2 cellular contexts compared by ENCODE assay signal in genomic region chr15:43085921-43086320, GRCh38.
TF ChIP-seq lines count a peak whose summit lies in the region.

No MANE protein-coding gene starts in this region.

TF ChIP-seq in liver, 16 proteins besides CTCF, POLR2A, EP300 and RAD21:
- peak in 1 of 2 donors; percentile 28 for TF ChIP-seq EGR1 (IDR thresholded peaks at IDR 0.05; ENCODE audit: low read depth in 2 of 2)
- peak; percentile 43 for TF ChIP-seq MAX (IDR thresholded peaks at IDR 0.05)
- TF ChIP-seq TAF1 (conservative IDR thresholded peaks at IDR 0.05), result no peak
- peak; percentile 65 for TF ChIP-seq FOXA1 (IDR thresholded peaks at IDR 0.05)
- TF ChIP-seq GABPA (IDR thresholded peaks at IDR 0.05 in 1 of 2, conservative IDR thresholded peaks at IDR 0.05 in 1 of 2), result no peak
- peak; percentile 62 for TF ChIP-seq ATF3 (IDR thresholded peaks at IDR 0.05)
- peak; percentile 11 for TF ChIP-seq SP1 (IDR thresholded peaks at IDR 0.05)
- peak; percentile 19 to 41 for TF ChIP-seq JUND (IDR thresholded peaks at IDR 0.05)
- peak; percentile 29 for TF ChIP-seq ZBTB33 (IDR thresholded peaks at IDR 0.05)
- TF ChIP-seq YY1 (IDR thresholded peaks at IDR 0.05), result peak; percentile 59
- no peak for TF ChIP-seq NR2F2 (IDR thresholded peaks at IDR 0.05)
- peak; percentile 40 to 55 for TF ChIP-seq HNF4A (conservative IDR thresholded peaks at IDR 0.05)
- peak; percentile 60 for TF ChIP-seq REST (IDR thresholded peaks at IDR 0.05)
- TF ChIP-seq RXRA (IDR thresholded peaks at IDR 0.05), result peak in 1 of 2 donors; percentile 25
- peak; percentile 58 for TF ChIP-seq FOXA2 (IDR thresholded peaks at IDR 0.05)
- TF ChIP-seq HNF4G (IDR thresholded peaks at IDR 0.05), result no peak
TF ChIP-seq in liver: peak in this region for 12.

TF ChIP-seq in HepG2, 621 proteins besides CTCF, POLR2A, EP300 and RAD21:
- TF ChIP-seq ZNF142 (CRISPR knock-in tag; IDR thresholded peaks at IDR 0.05) (no peak), CHCHD3 (CRISPR knock-in tag; IDR thresholded peaks at IDR 0.05) (no peak), ZNF282 (IDR thresholded peaks at IDR 0.05; ENCODE audit: partially characterized antibody) (no peak), ZNF20 (CRISPR knock-in tag; IDR thresholded peaks at IDR 0.05) (no peak), ZBTB25 (CRISPR knock-in tag; IDR thresholded peaks at IDR 0.05) (no peak), SAP130 (CRISPR knock-in tag; IDR thresholded peaks at IDR 0.05; ENCODE audit: low read depth) (no peak), MYC (CRISPR knock-in tag; IDR thresholded peaks at IDR 0.05; ENCODE audit: borderline replicate concordance) (no peak), DNMT3B (CRISPR knock-in tag; conservative IDR thresholded peaks at IDR 0.05) (no peak), NCOA5 (CRISPR knock-in tag; IDR thresholded peaks at IDR 0.05) (no peak), SMAD3 (CRISPR knock-in tag; IDR thresholded peaks at IDR 0.05) (no peak), REXO4 (CRISPR knock-in tag; IDR thresholded peaks at IDR 0.05; ENCODE audit: borderline replicate concordance) (no peak), DBP (CRISPR knock-in tag; IDR thresholded peaks at IDR 0.05; ENCODE audit: not compliant biosample characterization) (no peak), HOXD1 (CRISPR knock-in tag; IDR thresholded peaks at IDR 0.05) (no peak), YEATS4 (CRISPR knock-in tag; IDR thresholded peaks at IDR 0.05; ENCODE audit: borderline replicate concordance) (no peak), CBX5 (CRISPR knock-in tag; IDR thresholded peaks at IDR 0.05; ENCODE audit: borderline replicate concordance) (no peak), ZNF263 (CRISPR knock-in tag; IDR thresholded peaks at IDR 0.05) (no peak), GMEB1 (CRISPR knock-in tag; IDR thresholded peaks at IDR 0.05; ENCODE audit: borderline replicate concordance) (no peak), FOXK1 (CRISPR knock-in tag; IDR thresholded peaks at IDR 0.05; ENCODE audit: borderline replicate concordance, low read depth) (no peak), SP4 (CRISPR knock-in tag; IDR thresholded peaks at IDR 0.05) (no peak)
